ENCODE assay signal across 8 cellular contexts in the genomic region with DNA sequence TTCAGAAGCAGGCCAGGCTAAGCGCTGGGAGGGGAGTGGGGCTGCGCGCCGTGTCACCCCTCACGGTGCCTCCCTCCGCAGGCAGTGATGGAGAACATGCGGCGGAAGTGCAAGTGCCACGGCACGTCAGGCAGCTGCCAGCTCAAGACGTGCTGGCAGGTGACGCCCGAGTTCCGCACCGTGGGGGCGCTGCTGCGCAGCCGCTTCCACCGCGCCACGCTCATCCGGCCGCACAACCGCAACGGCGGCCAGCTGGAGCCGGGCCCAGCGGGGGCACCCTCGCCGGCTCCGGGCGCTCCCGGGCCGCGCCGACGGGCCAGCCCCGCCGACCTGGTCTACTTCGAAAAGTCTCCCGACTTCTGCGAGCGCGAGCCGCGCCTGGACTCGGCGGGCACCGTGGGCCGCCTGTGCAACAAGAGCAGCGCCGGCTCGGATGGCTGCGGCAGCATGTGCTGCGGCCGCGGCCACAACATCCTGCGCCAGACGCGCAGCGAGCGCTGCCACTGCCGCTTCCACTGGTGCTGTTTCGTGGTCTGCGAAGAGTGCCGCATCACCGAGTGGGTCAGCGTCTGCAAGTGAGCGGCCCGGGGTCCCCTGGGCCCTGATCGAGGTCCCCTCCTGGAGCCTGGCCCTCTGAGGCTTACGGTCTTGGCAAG. TPM values are rescaled to one million over a fixed set of nuclear protein-coding genes. Genes with fewer than 3 reads are reported as not detected.
DNase-seq lines count a peak whose midpoint lies in the region; ATAC-seq and TF ChIP-seq lines count a peak whose summit lies in the region.

No MANE protein-coding gene starts in this region.

- DNase-seq in COR-L47 (lab: John Stamatoyannopoulos, UW) (peak; percentile 84), activated T-cell treated with anti-CD3 and anti-CD28 coated beads for 48 hours (ENCODE audit: low read depth) (peak; percentile 81), esophagus squamous epithelium (lab: John Stamatoyannopoulos, UW) (no peak), neural progenitor cell (ENCODE audit: low spot score) (peak; percentile 91), stomach (peak; percentile 81)

- H3K27me3 ChIP-seq in OCI-LY3 (ENCODE audit: low read depth, low read length) (no peaks in the 10 kb centered on the region), esophagus squamous epithelium (peaks cover 0 to 91% (median 15%) of the 10 kb centered on the region in 4 donors), neural progenitor cell (peaks cover 100% of the 10 kb centered on the region), stomach (peaks cover 10 to 69% (median 51%) of the 10 kb centered on the region in 3 donors)

- peaks cover 8% of the 10 kb centered on the region; the same call in 1 of the 2 replicates for H4K20me1 ChIP-seq in OCI-LY3 (ENCODE audit: insufficient read depth, low read length)
- H4K20me1 ChIP-seq in neural progenitor cell (ENCODE audit: low read depth), result peaks cover 51% of the 10 kb centered on the region

- H3K9ac ChIP-seq in OCI-LY3 (ENCODE audit: low read length) (peak overlapping the region; percentile 78), neural progenitor cell (no peak overlapping the region)

- peak overlapping the region; percentile 93 for H3K27ac ChIP-seq in OCI-LY3 (ENCODE audit: low read length)
- H3K27ac ChIP-seq in esophagus squamous epithelium, result peak overlapping the region; percentile 60 to 76 (median 62)
- no peak overlapping the region for H3K27ac ChIP-seq in neural progenitor cell
- H3K27ac ChIP-seq in stomach, result peak overlapping the region in 3 of 5 donors; percentile 43 to 57 (median 49)

- H3K4me2 ChIP-seq in OCI-LY3 (ENCODE audit: low read length), result peak overlapping the region; percentile 76
- peak overlapping the region; percentile 89 for H3K4me2 ChIP-seq in neural progenitor cell

- H2AFZ ChIP-seq in OCI-LY3 (ENCODE audit: low read depth, low read length) (no peak overlapping the region), neural progenitor cell (replicated peaks) (peak overlapping the region; percentile 98)

- H3K4me1 ChIP-seq in OCI-LY3 (ENCODE audit: low read length) (peaks cover 78% of the 10 kb centered on the region), esophagus squamous epithelium (peaks cover 34 to 61% (median 34%) of the 10 kb centered on the region in 3 donors), neural progenitor cell (peaks cover 10% of the 10 kb centered on the region), stomach (peaks cover 24 to 37% (median 30%) of the 10 kb centered on the region in 4 donors)

- peak overlapping the region; percentile 73 for H3K4me3 Mint-ChIP-seq in neural progenitor cell

- H3K79me2 ChIP-seq in OCI-LY3 (ENCODE audit: low read length) (peaks cover 8% of the 10 kb centered on the region), neural progenitor cell (ENCODE audit: low read depth) (no peaks in the 10 kb centered on the region)

- intact Hi-C loops in esophagus squamous epithelium (cut with DNase I), result no loop called here
- intact Hi-C loops in stomach (cut with DNase I; ENCODE audit: low total_unique reads), result no loop called here

- peak in 1 of 4 donors; percentile 32 for TF ChIP-seq POLR2A in esophagus squamous epithelium (IDR thresholded peaks at IDR 0.05)
- TF ChIP-seq POLR2A in stomach (IDR thresholded peaks at IDR 0.05), result no peak

- TF ChIP-seq CTCF in OCI-LY3 (IDR thresholded peaks at IDR 0.05; ENCODE audit: low read depth, low read length), result peak; percentile 21
- TF ChIP-seq CTCF in esophagus squamous epithelium (IDR thresholded peaks at IDR 0.05), result peak in 5 of 6 experiments; percentile 21 to 62 (median 43)
- TF ChIP-seq CTCF in neural progenitor cell (IDR thresholded peaks at IDR 0.05), result peak; percentile 64
- peak in 4 of 7 experiments; percentile 4 to 50 (median 28) for TF ChIP-seq CTCF in stomach (IDR thresholded peaks at IDR 0.05)

- no peaks in the 10 kb centered on the region for H3K36me3 Mint-ChIP-seq in neural progenitor cell

- H3K36me3 ChIP-seq in OCI-LY3 (replicated peaks; ENCODE audit: low read depth, low read length) (peaks cover 33% of the 10 kb centered on the region), esophagus squamous epithelium (peaks cover 0 to 10% (median 0%) of the 10 kb centered on the region in 3 donors), neural progenitor cell (no peaks in the 10 kb centered on the region), stomach (no peaks in the 10 kb centered on the region)

- peaks cover 4% of the 10 kb centered on the region for H3K9me3 Mint-ChIP-seq in neural progenitor cell

- H3K27ac Mint-ChIP-seq in neural progenitor cell, result no peak overlapping the region

- peak overlapping the region; percentile 71 for H3K4me3 ChIP-seq in OCI-LY3 (ENCODE audit: low read length)
- H3K4me3 ChIP-seq in esophagus squamous epithelium, result peak overlapping the region; percentile 27 to 66 (median 37)
- peak overlapping the region; percentile 51 for H3K4me3 ChIP-seq in neural progenitor cell
- peak overlapping the region; percentile 39 to 46 (median 44) for H3K4me3 ChIP-seq in stomach

- peak; percentile 41 for ATAC-seq in GM19455 (IDR thresholded peaks at IDR 0.05; ENCODE audit: unreplicated experiment)
- ATAC-seq in HG03571 (IDR thresholded peaks at IDR 0.05; ENCODE audit: unreplicated experiment), result peak; percentile 45

- peaks cover 64% of the 10 kb centered on the region for H3K27me3 Mint-ChIP-seq in neural progenitor cell (ENCODE audit: insufficient read depth, low read depth)

- H3K9me3 ChIP-seq in OCI-LY3 (ENCODE audit: insufficient read depth, low read length) (no peaks in the 10 kb centered on the region), esophagus squamous epithelium (no peaks in the 10 kb centered on the region), neural progenitor cell (ENCODE audit: low read depth) (no peaks in the 10 kb centered on the region), stomach (no peaks in the 10 kb centered on the region)

- no CpG with 5 or more reads among the region's 72 CpGs for WGBS in esophagus squamous epithelium, 2 donors
- 1 to 4% (median 2%) methylated on average over 13 to 72 of the region's 72 CpGs for WGBS in stomach, 5 donors

- peaks cover 11% of the 10 kb centered on the region for H3K4me1 Mint-ChIP-seq in neural progenitor cell

- no peaks in the 10 kb centered on the region for H3F3A ChIP-seq in neural progenitor cell (ENCODE audit: low read depth)

- TF ChIP-seq EP300 in stomach (IDR thresholded peaks at IDR 0.05), result no peak

RNA-seq across cellular contexts. Expression of gene WNT10A, which starts 12.2 kb away (rescaled TPM):
- total RNA-seq in esophagus squamous epithelium (10 to 100 TPM in 2 of 4 donors, 1 to 10 TPM in 2; 8.0 to 19.1 (median 11.9) TPM), neural progenitor cell (ENCODE audit: low replicate concordance) (not detected in 2 replicates), stomach (1 to 10 TPM in 1 of 5 donors, not detected in 4; 4.3 TPM)
- polyA plus RNA-seq in stomach, result 1 to 10 TPM in 1 of 3 donors, not detected in 2; 6.7 TPM

RNA-seq across cellular contexts. Expression of gene WNT6, which starts 33.2 kb away (rescaled TPM):
- total RNA-seq in esophagus squamous epithelium, result under 1 TPM in 2 of 4 donors, not detected in 2; 0.73 to 0.76 TPM
- not detected in 2 replicates for total RNA-seq in neural progenitor cell (ENCODE audit: low replicate concordance)
- total RNA-seq in stomach, result 1 to 10 TPM in 2 of 5 donors, not detected in 3; 1.8 to 3.3 TPM
- polyA plus RNA-seq in stomach, result 1 to 10 TPM in 1 of 3 donors, under 1 TPM in 2; 0.25 to 2.9 (median 0.76) TPM
